1 cellular context compared by ENCODE assay signal in the genomic region with DNA sequence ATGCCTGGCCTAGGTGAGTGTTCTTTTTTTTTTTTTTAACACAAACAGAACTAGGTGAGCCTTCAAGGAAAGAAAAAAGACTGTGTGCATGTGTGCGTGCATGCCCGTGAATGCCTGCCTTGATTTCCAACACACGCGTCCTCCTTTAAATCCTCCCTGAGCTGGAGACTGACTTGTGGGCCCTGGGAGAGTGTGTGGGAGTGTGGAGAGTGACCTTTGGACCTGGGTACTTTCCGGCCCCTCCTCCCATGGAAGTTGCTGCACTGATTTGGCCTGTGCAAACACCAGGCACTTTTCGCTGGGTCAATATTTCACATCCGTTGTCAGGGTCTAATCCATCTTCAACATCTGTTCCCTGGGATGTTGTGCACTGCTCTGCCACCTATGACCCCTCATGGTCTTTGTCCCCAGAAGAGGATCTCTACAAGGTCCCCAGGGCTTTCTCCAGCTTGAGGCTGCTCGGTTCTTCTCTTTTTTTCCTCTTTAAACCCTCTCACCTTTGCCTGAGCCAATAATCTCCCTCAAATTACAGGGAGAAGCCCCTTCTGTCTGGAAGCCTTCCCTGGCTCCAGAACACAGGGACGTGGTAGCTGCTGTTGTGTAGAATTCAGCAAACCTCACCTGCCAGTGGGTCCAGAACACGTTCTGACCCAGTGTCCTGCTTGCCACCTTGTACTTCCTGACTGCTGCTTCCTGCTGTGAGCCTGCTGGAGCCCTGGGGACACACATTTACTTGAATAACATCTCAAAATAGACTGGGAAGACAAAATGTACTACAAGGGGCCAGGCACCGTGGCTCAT.
A peak's percentile ranks its signal among the peaks of the same experiment; 100 is the strongest.
TF ChIP-seq lines count a peak whose summit lies in the region.

No MANE protein-coding gene starts in this region.

TF ChIP-seq in HepG2, 621 proteins besides CTCF, POLR2A, EP300 and RAD21 (continues in another document):
- TF ChIP-seq PAX8 (CRISPR knock-in tag; IDR thresholded peaks at IDR 0.05; ENCODE audit: borderline replicate concordance) (0 out of 2 replicates have a peak, but pooled peaks have one; percentile 24), MED8 (CRISPR knock-in tag; IDR thresholded peaks at IDR 0.05; ENCODE audit: insufficient replicate concordance) (peak; percentile 60), MEF2D (CRISPR knock-in tag; IDR thresholded peaks at IDR 0.05) (peak; percentile 95), NONO (IDR thresholded peaks at IDR 0.05) (no peak), NONO (CRISPR knock-in tag; conservative IDR thresholded peaks at IDR 0.05) (peak; percentile 94), ZNF225 (CRISPR knock-in tag; IDR thresholded peaks at IDR 0.05) (peak; percentile 17; the same call in 1 of the 2 replicates), CHCHD3 (CRISPR knock-in tag; IDR thresholded peaks at IDR 0.05) (no peak), CHD2 (IDR thresholded peaks at IDR 0.05; ENCODE audit: low read depth, low read length) (peak; percentile 21; the same call in 1 of the 2 replicates), ADNP (CRISPR knock-in tag; IDR thresholded peaks at IDR 0.05) (no peak), GTF2F1 (IDR thresholded peaks at IDR 0.05; ENCODE audit: low read length) (peak; percentile 53; the same call in 1 of the 2 replicates), TEAD2 (CRISPR knock-in tag; IDR thresholded peaks at IDR 0.05) (no peak), ZFP41 (CRISPR knock-in tag; IDR thresholded peaks at IDR 0.05; ENCODE audit: borderline replicate concordance) (no peak), HOXA9 (CRISPR knock-in tag; IDR thresholded peaks at IDR 0.05; ENCODE audit: borderline replicate concordance) (no peak), NFIB (CRISPR knock-in tag; IDR thresholded peaks at IDR 0.05; ENCODE audit: borderline replicate concordance) (no peak), SSRP1 (CRISPR knock-in tag; IDR thresholded peaks at IDR 0.05) (peak; percentile 93), ZMYM2 (CRISPR knock-in tag; IDR thresholded peaks at IDR 0.05) (peak; percentile 94), PCBP1 (IDR thresholded peaks at IDR 0.05; ENCODE audit: borderline replicate concordance, low read depth, low read length) (no peak), CENPX (CRISPR knock-in tag; IDR thresholded peaks at IDR 0.05) (no peak), PITX1 (CRISPR knock-in tag; IDR thresholded peaks at IDR 0.05) (peak; percentile 99), ESRRA (CRISPR knock-in tag; IDR thresholded peaks at IDR 0.05; ENCODE audit: low read depth) (peak; percentile 97), ZNF33A (CRISPR knock-in tag; IDR thresholded peaks at IDR 0.05; ENCODE audit: borderline replicate concordance) (peak; percentile 86; the same call in 1 of the 2 replicates), RFXANK (CRISPR knock-in tag; IDR thresholded peaks at IDR 0.05) (0 out of 2 replicates have a peak, but pooled peaks have one; percentile 46), PHF21A (CRISPR knock-in tag; IDR thresholded peaks at IDR 0.05) (peak; percentile 100), NFYB (CRISPR knock-in tag; IDR thresholded peaks at IDR 0.05) (no peak), SMYD3 (CRISPR knock-in tag; IDR thresholded peaks at IDR 0.05) (peak; percentile 99), BHLHE40 (IDR thresholded peaks at IDR 0.05; ENCODE audit: low read length) (peak; percentile 71; the same call in 1 of the 2 replicates), ZNF761 (CRISPR knock-in tag; conservative IDR thresholded peaks at IDR 0.05) (peak; percentile 87; the same call in 1 of the 2 replicates), ZNF343 (CRISPR knock-in tag; IDR thresholded peaks at IDR 0.05) (0 out of 2 replicates have a peak, but pooled peaks have one; percentile 33), ZNF644 (CRISPR knock-in tag; IDR thresholded peaks at IDR 0.05; ENCODE audit: low read depth) (peak; percentile 95), NCOA2 (CRISPR knock-in tag; IDR thresholded peaks at IDR 0.05) (peak; percentile 97)
- TF ChIP-seq, protein P1, sequence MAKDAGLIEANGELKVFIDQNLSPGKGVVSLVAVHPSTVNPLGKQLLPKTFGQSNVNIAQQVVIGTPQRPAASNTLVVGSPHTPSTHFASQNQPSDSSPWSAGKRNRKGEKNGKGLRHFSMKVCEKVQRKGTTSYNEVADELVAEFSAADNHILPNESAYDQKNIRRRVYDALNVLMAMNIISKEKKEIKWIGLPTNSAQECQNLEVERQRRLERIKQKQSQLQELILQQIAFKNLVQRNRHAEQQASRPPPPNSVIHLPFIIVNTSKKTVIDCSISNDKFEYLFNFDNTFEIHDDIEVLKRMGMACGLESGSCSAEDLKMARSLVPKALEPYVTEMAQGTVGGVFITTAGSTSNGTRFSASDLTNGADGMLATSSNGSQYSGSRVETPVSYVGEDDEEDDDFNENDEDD (CRISPR knock-in tag; IDR thresholded peaks at IDR 0.05; ENCODE audit: borderline replicate concordance): peak; percentile 43
- TF ChIP-seq, protein P2, sequence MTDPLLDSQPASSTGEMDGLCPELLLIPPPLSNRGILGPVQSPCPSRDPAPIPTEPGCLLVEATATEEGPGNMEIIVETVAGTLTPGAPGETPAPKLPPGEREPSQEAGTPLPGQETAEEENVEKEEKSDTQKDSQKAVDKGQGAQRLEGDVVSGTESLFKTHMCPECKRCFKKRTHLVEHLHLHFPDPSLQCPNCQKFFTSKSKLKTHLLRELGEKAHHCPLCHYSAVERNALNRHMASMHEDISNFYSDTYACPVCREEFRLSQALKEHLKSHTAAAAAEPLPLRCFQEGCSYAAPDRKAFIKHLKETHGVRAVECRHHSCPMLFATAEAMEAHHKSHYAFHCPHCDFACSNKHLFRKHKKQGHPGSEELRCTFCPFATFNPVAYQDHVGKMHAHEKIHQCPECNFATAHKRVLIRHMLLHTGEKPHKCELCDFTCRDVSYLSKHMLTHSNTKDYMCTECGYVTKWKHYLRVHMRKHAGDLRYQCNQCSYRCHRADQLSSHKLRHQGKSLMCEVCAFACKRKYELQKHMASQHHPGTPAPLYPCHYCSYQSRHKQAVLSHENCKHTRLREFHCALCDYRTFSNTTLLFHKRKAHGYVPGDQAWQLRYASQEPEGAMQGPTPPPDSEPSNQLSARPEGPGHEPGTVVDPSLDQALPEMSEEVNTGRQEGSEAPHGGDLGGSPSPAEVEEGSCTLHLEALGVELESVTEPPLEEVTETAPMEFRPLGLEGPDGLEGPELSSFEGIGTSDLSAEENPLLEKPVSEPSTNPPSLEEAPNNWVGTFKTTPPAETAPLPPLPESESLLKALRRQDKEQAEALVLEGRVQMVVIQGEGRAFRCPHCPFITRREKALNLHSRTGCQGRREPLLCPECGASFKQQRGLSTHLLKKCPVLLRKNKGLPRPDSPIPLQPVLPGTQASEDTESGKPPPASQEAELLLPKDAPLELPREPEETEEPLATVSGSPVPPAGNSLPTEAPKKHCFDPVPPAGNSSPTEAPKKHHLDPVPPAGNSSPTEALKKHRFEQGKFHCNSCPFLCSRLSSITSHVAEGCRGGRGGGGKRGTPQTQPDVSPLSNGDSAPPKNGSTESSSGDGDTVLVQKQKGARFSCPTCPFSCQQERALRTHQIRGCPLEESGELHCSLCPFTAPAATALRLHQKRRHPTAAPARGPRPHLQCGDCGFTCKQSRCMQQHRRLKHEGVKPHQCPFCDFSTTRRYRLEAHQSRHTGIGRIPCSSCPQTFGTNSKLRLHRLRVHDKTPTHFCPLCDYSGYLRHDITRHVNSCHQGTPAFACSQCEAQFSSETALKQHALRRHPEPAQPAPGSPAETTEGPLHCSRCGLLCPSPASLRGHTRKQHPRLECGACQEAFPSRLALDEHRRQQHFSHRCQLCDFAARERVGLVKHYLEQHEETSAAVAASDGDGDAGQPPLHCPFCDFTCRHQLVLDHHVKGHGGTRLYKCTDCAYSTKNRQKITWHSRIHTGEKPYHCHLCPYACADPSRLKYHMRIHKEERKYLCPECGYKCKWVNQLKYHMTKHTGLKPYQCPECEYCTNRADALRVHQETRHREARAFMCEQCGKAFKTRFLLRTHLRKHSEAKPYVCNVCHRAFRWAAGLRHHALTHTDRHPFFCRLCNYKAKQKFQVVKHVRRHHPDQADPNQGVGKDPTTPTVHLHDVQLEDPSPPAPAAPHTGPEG (CRISPR knock-in tag; IDR thresholded peaks at IDR 0.05): no peak
- TF ChIP-seq, protein P3, sequence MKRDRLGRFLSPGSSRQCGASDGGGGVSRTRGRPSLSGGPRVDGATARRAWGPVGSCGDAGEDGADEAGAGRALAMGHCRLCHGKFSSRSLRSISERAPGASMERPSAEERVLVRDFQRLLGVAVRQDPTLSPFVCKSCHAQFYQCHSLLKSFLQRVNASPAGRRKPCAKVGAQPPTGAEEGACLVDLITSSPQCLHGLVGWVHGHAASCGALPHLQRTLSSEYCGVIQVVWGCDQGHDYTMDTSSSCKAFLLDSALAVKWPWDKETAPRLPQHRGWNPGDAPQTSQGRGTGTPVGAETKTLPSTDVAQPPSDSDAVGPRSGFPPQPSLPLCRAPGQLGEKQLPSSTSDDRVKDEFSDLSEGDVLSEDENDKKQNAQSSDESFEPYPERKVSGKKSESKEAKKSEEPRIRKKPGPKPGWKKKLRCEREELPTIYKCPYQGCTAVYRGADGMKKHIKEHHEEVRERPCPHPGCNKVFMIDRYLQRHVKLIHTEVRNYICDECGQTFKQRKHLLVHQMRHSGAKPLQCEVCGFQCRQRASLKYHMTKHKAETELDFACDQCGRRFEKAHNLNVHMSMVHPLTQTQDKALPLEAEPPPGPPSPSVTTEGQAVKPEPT (CRISPR knock-in tag; IDR thresholded peaks at IDR 0.05; ENCODE audit: low read depth): peak; percentile 80
- TF ChIP-seq, protein P4, sequence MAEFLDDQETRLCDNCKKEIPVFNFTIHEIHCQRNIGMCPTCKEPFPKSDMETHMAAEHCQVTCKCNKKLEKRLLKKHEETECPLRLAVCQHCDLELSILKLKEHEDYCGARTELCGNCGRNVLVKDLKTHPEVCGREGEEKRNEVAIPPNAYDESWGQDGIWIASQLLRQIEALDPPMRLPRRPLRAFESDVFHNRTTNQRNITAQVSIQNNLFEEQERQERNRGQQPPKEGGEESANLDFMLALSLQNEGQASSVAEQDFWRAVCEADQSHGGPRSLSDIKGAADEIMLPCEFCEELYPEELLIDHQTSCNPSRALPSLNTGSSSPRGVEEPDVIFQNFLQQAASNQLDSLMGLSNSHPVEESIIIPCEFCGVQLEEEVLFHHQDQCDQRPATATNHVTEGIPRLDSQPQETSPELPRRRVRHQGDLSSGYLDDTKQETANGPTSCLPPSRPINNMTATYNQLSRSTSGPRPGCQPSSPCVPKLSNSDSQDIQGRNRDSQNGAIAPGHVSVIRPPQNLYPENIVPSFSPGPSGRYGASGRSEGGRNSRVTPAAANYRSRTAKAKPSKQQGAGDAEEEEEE (CRISPR knock-in tag; IDR thresholded peaks at IDR 0.05; ENCODE audit: borderline replicate concordance): no peak; the same call in 1 of the 2 replicates
- TF ChIP-seq, protein P5, sequence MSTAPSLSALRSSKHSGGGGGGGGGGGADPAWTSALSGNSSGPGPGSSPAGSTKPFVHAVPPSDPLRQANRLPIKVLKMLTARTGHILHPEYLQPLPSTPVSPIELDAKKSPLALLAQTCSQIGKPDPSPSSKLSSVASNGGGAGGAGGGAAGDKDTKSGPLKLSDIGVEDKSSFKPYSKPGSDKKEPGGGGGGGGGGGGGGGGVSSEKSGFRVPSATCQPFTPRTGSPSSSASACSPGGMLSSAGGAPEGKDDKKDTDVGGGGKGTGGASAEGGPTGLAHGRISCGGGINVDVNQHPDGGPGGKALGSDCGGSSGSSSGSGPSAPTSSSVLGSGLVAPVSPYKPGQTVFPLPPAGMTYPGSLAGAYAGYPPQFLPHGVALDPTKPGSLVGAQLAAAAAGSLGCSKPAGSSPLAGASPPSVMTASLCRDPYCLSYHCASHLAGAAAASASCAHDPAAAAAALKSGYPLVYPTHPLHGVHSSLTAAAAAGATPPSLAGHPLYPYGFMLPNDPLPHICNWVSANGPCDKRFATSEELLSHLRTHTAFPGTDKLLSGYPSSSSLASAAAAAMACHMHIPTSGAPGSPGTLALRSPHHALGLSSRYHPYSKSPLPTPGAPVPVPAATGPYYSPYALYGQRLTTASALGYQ (CRISPR knock-in tag; IDR thresholded peaks at IDR 0.05): peak; percentile 91
- TF ChIP-seq, protein P6, sequence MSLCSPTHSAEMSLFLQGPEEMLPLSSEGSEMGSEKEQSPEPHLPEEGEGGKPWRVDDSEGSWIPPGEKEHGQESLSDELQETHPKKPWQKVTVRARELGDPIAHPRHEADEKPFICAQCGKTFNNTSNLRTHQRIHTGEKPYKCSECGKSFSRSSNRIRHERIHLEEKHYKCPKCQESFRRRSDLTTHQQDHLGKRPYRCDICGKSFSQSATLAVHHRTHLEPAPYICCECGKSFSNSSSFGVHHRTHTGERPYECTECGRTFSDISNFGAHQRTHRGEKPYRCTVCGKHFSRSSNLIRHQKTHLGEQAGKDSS (CRISPR knock-in tag; IDR thresholded peaks at IDR 0.05; ENCODE audit: borderline replicate concordance, low read depth): peak; percentile 97
- TF ChIP-seq, protein P7, sequence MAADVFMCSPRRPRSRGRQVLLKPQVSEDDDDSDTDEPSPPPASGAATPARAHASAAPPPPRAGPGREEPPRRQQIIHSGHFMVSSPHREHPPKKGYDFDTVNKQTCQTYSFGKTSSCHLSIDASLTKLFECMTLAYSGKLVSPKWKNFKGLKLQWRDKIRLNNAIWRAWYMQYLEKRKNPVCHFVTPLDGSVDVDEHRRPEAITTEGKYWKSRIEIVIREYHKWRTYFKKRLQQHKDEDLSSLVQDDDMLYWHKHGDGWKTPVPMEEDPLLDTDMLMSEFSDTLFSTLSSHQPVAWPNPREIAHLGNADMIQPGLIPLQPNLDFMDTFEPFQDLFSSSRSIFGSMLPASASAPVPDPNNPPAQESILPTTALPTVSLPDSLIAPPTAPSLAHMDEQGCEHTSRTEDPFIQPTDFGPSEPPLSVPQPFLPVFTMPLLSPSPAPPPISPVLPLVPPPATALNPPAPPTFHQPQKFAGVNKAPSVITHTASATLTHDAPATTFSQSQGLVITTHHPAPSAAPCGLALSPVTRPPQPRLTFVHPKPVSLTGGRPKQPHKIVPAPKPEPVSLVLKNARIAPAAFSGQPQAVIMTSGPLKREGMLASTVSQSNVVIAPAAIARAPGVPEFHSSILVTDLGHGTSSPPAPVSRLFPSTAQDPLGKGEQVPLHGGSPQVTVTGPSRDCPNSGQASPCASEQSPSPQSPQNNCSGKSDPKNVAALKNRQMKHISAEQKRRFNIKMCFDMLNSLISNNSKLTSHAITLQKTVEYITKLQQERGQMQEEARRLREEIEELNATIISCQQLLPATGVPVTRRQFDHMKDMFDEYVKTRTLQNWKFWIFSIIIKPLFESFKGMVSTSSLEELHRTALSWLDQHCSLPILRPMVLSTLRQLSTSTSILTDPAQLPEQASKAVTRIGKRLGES (CRISPR knock-in tag; IDR thresholded peaks at IDR 0.05; ENCODE audit: borderline replicate concordance): no peak
- TF ChIP-seq, protein P8, sequence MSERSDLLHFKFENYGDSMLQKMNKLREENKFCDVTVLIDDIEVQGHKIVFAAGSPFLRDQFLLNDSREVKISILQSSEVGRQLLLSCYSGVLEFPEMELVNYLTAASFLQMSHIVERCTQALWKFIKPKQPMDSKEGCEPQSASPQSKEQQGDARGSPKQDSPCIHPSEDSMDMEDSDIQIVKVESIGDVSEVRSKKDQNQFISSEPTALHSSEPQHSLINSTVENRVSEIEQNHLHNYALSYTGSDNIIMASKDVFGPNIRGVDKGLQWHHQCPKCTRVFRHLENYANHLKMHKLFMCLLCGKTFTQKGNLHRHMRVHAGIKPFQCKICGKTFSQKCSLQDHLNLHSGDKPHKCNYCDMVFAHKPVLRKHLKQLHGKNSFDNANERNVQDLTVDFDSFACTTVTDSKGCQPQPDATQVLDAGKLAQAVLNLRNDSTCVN (CRISPR knock-in tag; IDR thresholded peaks at IDR 0.05; ENCODE audit: borderline replicate concordance): no peak; the same call in 1 of the 2 replicates
- TF ChIP-seq, protein P9, sequence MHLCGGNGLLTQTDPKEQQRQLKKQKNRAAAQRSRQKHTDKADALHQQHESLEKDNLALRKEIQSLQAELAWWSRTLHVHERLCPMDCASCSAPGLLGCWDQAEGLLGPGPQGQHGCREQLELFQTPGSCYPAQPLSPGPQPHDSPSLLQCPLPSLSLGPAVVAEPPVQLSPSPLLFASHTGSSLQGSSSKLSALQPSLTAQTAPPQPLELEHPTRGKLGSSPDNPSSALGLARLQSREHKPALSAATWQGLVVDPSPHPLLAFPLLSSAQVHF (CRISPR knock-in tag; IDR thresholded peaks at IDR 0.05): no peak
